ENCODE assay signal across 8 cellular contexts in genomic region chr1:24418898-24419628, GRCh38. TPM values are rescaled to one million over a fixed set of nuclear protein-coding genes. Genes with fewer than 3 reads are reported as not detected.
DNase-seq lines count a peak whose midpoint lies in the region; ATAC-seq and TF ChIP-seq lines count a peak whose summit lies in the region.

No MANE protein-coding gene starts in this region.

- no peak overlapping the region for H3K4me3 Mint-ChIP-seq in dendritic cell treated with granulocyte-macrophage colony-stimulating factor and Interleukin-4, amounts not matched to agents 40 ng/mL and 50 ng/mL, for 4 days

- H3K27ac Mint-ChIP-seq in dendritic cell treated with granulocyte-macrophage colony-stimulating factor and Interleukin-4, amounts not matched to agents 40 ng/mL and 50 ng/mL, for 4 days = peak overlapping the region; percentile 81

- peaks cover 50% of the 10 kb centered on the region for H3K4me1 Mint-ChIP-seq in dendritic cell treated with granulocyte-macrophage colony-stimulating factor and Interleukin-4, amounts not matched to agents 40 ng/mL and 50 ng/mL, for 4 days (ENCODE audit: low read depth)

- peak overlapping the region; percentile 15; the same call in 1 of the 2 replicates for H3K4me2 ChIP-seq in HCT116 (ENCODE audit: low read length)

- POLR2A ChIA-PET in HCT116 (lab: Charles Lee) = no interaction called here

- peak overlapping the region; percentile 39; the same call in 1 of the 2 replicates for H3K27ac ChIP-seq in HCT116 (ENCODE audit: low read depth, low read length)

- H3K36me3 ChIP-seq in HCT116 (ENCODE audit: control insufficient read depth in 1 of 2, insufficient read depth in 2 of 2, low read length in 2 of 2) = 0 out of 4 replicates have a peak, but pooled peaks cover 0 to 2% of the 10 kb centered on the region in 2 experiments

- peaks cover 41% of the 10 kb centered on the region for H3K36me3 Mint-ChIP-seq in dendritic cell treated with granulocyte-macrophage colony-stimulating factor and Interleukin-4, amounts not matched to agents 40 ng/mL and 50 ng/mL, for 4 days (ENCODE audit: low read depth)

- 0 out of 2 replicates have a peak overlapping the region, but pooled peaks have one; percentile 2 for H3K9ac ChIP-seq in HCT116 (ENCODE audit: low read length)

- H3K79me2 ChIP-seq in HCT116 (ENCODE audit: insufficient read depth, low read length) = no peaks in the 10 kb centered on the region

- intact Hi-C loops in HCT116 (cut with micrococcal nuclease) = loop anchor here (10.0 kb wide), 1 partner anchor 106 kb away; no protein-coding TSS in a partner anchor
- intact Hi-C loops in dendritic cell treated with granulocyte-macrophage colony-stimulating factor and Interleukin-4, amounts not matched to agents 40 ng/mL and 50 ng/mL, for 4 days (cut with micrococcal nuclease) = loop anchor here (5.0 kb wide), 3 partner anchors 88 to 223 kb away; partner anchors contain the start of gene SRRM1

- H3K9me3 ChIP-seq in HCT116 (ENCODE audit: control insufficient read depth in 1 of 2, insufficient read depth in 1 of 2, low read depth in 1 of 2, low read length in 2 of 2) = no peaks in the 10 kb centered on the region

- no peak for ATAC-seq in HCT116
- ATAC-seq in GM21381 (IDR thresholded peaks at IDR 0.05; ENCODE audit: unreplicated experiment) = no peak
- no peak for ATAC-seq in HG03442 (IDR thresholded peaks at IDR 0.05; ENCODE audit: unreplicated experiment)

- BruUV-seq in HCT116 (replicated peaks; lab: Mats Ljungman, UMichigan) = no TSS peak

- no peaks in the 10 kb centered on the region for H3K9me3 Mint-ChIP-seq in dendritic cell treated with granulocyte-macrophage colony-stimulating factor and Interleukin-4, amounts not matched to agents 40 ng/mL and 50 ng/mL, for 4 days

- RAD21 ChIA-PET in HCT116 (lab: Charles Lee; ENCODE audit: low non-redundant PET in 1 of 2, low total read pairs in 2 of 2, uncharacterized antibody in 2 of 2, unreplicated experiment in 2 of 2) = no interaction called here

- no peak for DNase-seq in HCT116 (ENCODE audit: low read depth, low spot score)
- DNase-seq in NCI-H510A (lab: John Stamatoyannopoulos, UW) = peak; percentile 70
- DNase-seq in retina = peak; percentile 46
- DNase-seq in GM13977 (ENCODE audit: low spot score) = no peak
- no peak for DNase-seq in NCI-H82 treated with DMSO at 0.1 percent for 48 hours (lab: John Stamatoyannopoulos, UW; ENCODE audit: unreplicated experiment)

- no peak for TF ChIP-seq RAD21 in HCT116 (IDR thresholded peaks at IDR 0.05; ENCODE audit: low read depth)

- no peak for TF ChIP-seq POLR2A in HCT116 (IDR thresholded peaks at IDR 0.05; ENCODE audit: borderline replicate concordance, extremely low read depth, insufficient read depth, insufficient read length)

- peaks cover 28 to 48% of the 10 kb centered on the region in 2 experiments for H3K4me1 ChIP-seq in HCT116 (ENCODE audit: control insufficient read depth in 1 of 2, insufficient read depth in 2 of 2, low read length in 2 of 2)

- H4K20me1 ChIP-seq in HCT116 (ENCODE audit: insufficient read depth) = no peaks in the 10 kb centered on the region

- no peak for TF ChIP-seq CTCF in HCT116 (IDR thresholded peaks at IDR 0.05 in 2 of 3, conservative IDR thresholded peaks at IDR 0.05 in 1 of 3; ENCODE audit: borderline replicate concordance in 1 of 3, insufficient read depth in 1 of 3, low read depth in 2 of 3, low read length in 2 of 3)
- TF ChIP-seq CTCF in GM13977 (IDR thresholded peaks at IDR 0.05; ENCODE audit: extremely low read depth, insufficient read depth, missing control alignments) = no peak

- no peak overlapping the region for H3K4me3 ChIP-seq in HCT116 (replicated peaks in 1 of 2; ENCODE audit: low read depth in 1 of 2, low read length in 2 of 2)

- CTCF ChIA-PET in HCT116 (lab: Charles Lee) = interaction anchor here (0.7 to 1.2 kb wide), 3 partner anchors 14 to 220 kb away, joined by 3 to 4 read pairs (median 3); no protein-coding TSS in a partner anchor

- H2AFZ ChIP-seq in HCT116 (ENCODE audit: low read depth, low read length, poor library complexity, severe bottlenecking) = no peak overlapping the region

- H3K27me3 ChIP-seq in HCT116 (ENCODE audit: insufficient read depth, low read length) = no peaks in the 10 kb centered on the region

- H3K27me3 Mint-ChIP-seq in dendritic cell treated with granulocyte-macrophage colony-stimulating factor and Interleukin-4, amounts not matched to agents 40 ng/mL and 50 ng/mL, for 4 days = no peaks in the 10 kb centered on the region

- no peaks in the 10 kb centered on the region for H3K9me2 ChIP-seq in HCT116 (ENCODE audit: insufficient read depth)

- in situ Hi-C loops in GM13977 (cut with MboI; ENCODE audit: low pct_unique_long_range_greater_than_20kb, low sequenced_read_pairs, unreplicated experiment) = no loop called here

TF ChIP-seq in HCT116, 20 proteins besides CTCF, POLR2A, EP300 and RAD21:
- 0 out of 2 replicates have a peak, but pooled peaks have one; percentile 22 for TF ChIP-seq SP1 (IDR thresholded peaks at IDR 0.05; ENCODE audit: low read depth)
- no peak for TF ChIP-seq EGR1 (IDR thresholded peaks at IDR 0.05; ENCODE audit: low read depth)

RNA-seq across cellular contexts. Expression of gene NIPAL3, which starts 3.5 kb away (rescaled TPM):
- 16.6 TPM for total RNA-seq in HCT116 (2021; ENCODE audit: unreplicated experiment)
- polyA plus RNA-seq in HCT116 (2012) = 16.1 and 18.9 TPM in 2 replicates

RNA-seq across cellular contexts. Expression of gene STPG1, which starts 5.5 kb away (rescaled TPM):
- 13.4 TPM for total RNA-seq in HCT116 (2021; ENCODE audit: unreplicated experiment)
- polyA plus RNA-seq in HCT116 (2012) = 8.2 and 10.3 TPM in 2 replicates

Comparison
In these comparisons a context has a peak if more than half of its experiments do, and no peak if none do; other contexts are left out.
1. DNase-seq: peak in NCI-H510A (single experiment) and retina (single experiment); none in HCT116 (single experiment), GM13977 (single experiment) and NCI-H82 treated with DMSO at 0.1 percent for 48 hours (single experiment).